In genomic region chr12:47449797-47450196, GRCh38 we compare ENCODE assay signal across 16 cellular contexts.
"Had no signal": no experiment of that assay in that cellular context is flagged by ENCODE, and none has a peak within 500 bp of the region (broad histone marks: within the 10 kb centered on the region; RNA-seq: fewer than 3 reads in every experiment).

No MANE protein-coding gene starts in this region.

- H3K27me3 ChIP-seq: upper lobe of right lung had no signal

- ATAC-seq: effector memory CD8-positive, alpha-beta T cell; left ventricle myocardium superior; natural killer cell; upper lobe of right lung had no signal

- H3K4me3 ChIP-seq: thoracic aorta, upper lobe of right lung had no signal

- H3K9me3 ChIP-seq: upper lobe of right lung had no signal

- H3K27ac ChIP-seq: neutrophil, parathyroid adenoma, thoracic aorta, upper lobe of right lung had no signal

- DNase-seq: activated CD4-positive, alpha-beta T cell treated with anti-CD3 and anti-CD28 coated beads for 1 hour; activated CD4-positive, alpha-beta T cell treated with anti-CD3 and anti-CD28 coated beads, Interleukin-2, amount 50 U/mL, for 48 hours; activated naive CD4-positive, alpha-beta T cell treated with anti-CD3 and anti-CD28 coated beads, Interleukin-2, amount 50 U/mL, for 16 hours; dermis blood vessel endothelial cell; effector memory CD8-positive, alpha-beta T cell; foreskin melanocyte; head of caudate nucleus; kidney glomerular epithelial cell; left ventricle myocardium superior; mesenchymal stem cell; natural killer cell; stimulated activated CD4-positive, alpha-beta T cell treated with anti-CD3 and anti-CD28 coated beads, Interleukin-1b, Interleukin-23, amount 100 ng/mL, for 48 hours; upper lobe of right lung had no signal

- H3K4me1 ChIP-seq: parathyroid adenoma, upper lobe of right lung had no signal

- H3K36me3 ChIP-seq: neutrophil, thoracic aorta, upper lobe of right lung had no signal
